ENCODE assay signal across 16 cellular contexts in genomic region chr9:90789408-90789807, GRCh38. TPM values are rescaled to one million over a fixed set of nuclear protein-coding genes. Genes with fewer than 3 reads are reported as not detected.
A peak's percentile ranks its signal among the peaks of the same experiment; 100 is the strongest.
DNase-seq lines count a peak whose midpoint lies in the region; ATAC-seq and TF ChIP-seq lines count a peak whose summit lies in the region.
"Had no signal": no experiment of that assay in that cellular context is flagged by ENCODE, and none has a peak within 500 bp of the region (broad histone marks: within the 10 kb centered on the region; RNA-seq: fewer than 3 reads in every experiment).

No MANE protein-coding gene starts in this region.

- H3K4me1 ChIP-seq in mesenchymal stem cell (ENCODE audit: control insufficient read depth, insufficient read depth, low read depth, low read length): no peaks in the 10 kb centered on the region
- H3K4me1 ChIP-seq: BLaER1 had no signal

- DNase-seq in activated B cell treated with CpG ODN at 0.5 μM for 24 hours (no peak), mesenchymal stem cell (no peak), cerebellar nuclear complex (lab: John Stamatoyannopoulos, UW) (no peak)
- no peak for DNase-seq in activated T-cell treated with anti-CD3 and anti-CD28 coated beads, Interleukin-2, amount 50 U/mL, for 4 hours
- DNase-seq: ACHN; CD4-positive, alpha-beta memory T cell; DMS153; DMS79; GDM1; H9 had no signal

- H2BK120ac ChIP-seq in mesenchymal stem cell (ENCODE audit: low read depth, low read length): no peak overlapping the region

- H3K27me3 Mint-ChIP-seq in IgD-negative memory B cell (no peaks in the 10 kb centered on the region), activated B cell treated with CpG ODN at 0.5 μM for 24 hours (no peaks in the 10 kb centered on the region)
- H3K27me3 Mint-ChIP-seq in stimulated activated memory B cell treated with anti-CD40 and anti-IgM and Interleukin-4, amounts not matched to agents 10 μg/mL and 1 μg/mL and 100 μg/mL, for 72 hours: no peaks in the 10 kb centered on the region
- peaks cover 39% of the 10 kb centered on the region for H3K27me3 Mint-ChIP-seq in activated T-cell treated with anti-CD3 and anti-CD28 coated beads, Interleukin-2, amount 50 U/mL, for 4 hours (ENCODE audit: low read depth)

- H3K9me3 Mint-ChIP-seq in IgD-negative memory B cell (peaks cover 0 to 5% (median 2%) of the 10 kb centered on the region in 3 donors), activated B cell treated with CpG ODN at 0.5 μM for 24 hours (peaks cover 4% of the 10 kb centered on the region)
- peaks cover 7% of the 10 kb centered on the region for H3K9me3 Mint-ChIP-seq in stimulated activated memory B cell treated with anti-CD40 and anti-IgM and Interleukin-4, amounts not matched to agents 10 μg/mL and 1 μg/mL and 100 μg/mL, for 72 hours
- H3K9me3 Mint-ChIP-seq in activated T-cell treated with anti-CD3 and anti-CD28 coated beads, Interleukin-2, amount 50 U/mL, for 4 hours: peaks cover 8% of the 10 kb centered on the region
- H3K9me3 Mint-ChIP-seq: CD14-positive monocyte had no signal

- H4K91ac ChIP-seq in mesenchymal stem cell (ENCODE audit: low read length): no peak overlapping the region

- peak overlapping the region; percentile 56 for H2AK5ac ChIP-seq in mesenchymal stem cell (ENCODE audit: low read length, severe bottlenecking)

- H3K36me3 ChIP-seq in mesenchymal stem cell (ENCODE audit: control insufficient read depth in 1 of 2, insufficient read depth in 2 of 2, low read depth in 1 of 2, low read length in 2 of 2): no peaks in the 10 kb centered on the region
- H3K36me3 ChIP-seq: BLaER1 had no signal

- H3K27ac Mint-ChIP-seq in IgD-negative memory B cell (peak overlapping the region in 2 of 3 donors; percentile 11 to 84), activated B cell treated with CpG ODN at 0.5 μM for 24 hours (peak overlapping the region; percentile 77)
- peak overlapping the region; percentile 82 for H3K27ac Mint-ChIP-seq in stimulated activated memory B cell treated with anti-CD40 and anti-IgM and Interleukin-4, amounts not matched to agents 10 μg/mL and 1 μg/mL and 100 μg/mL, for 72 hours
- H3K27ac Mint-ChIP-seq: CD4-positive, alpha-beta memory T cell; H9 had no signal

- CTCF ChIA-PET in activated B cell treated with CpG ODN at 0.5 μM for 24 hours (lab: Charles Lee): interaction anchor here (1.0 kb wide), 1 partner anchor 15 kb away, joined by 3 read pairs; no protein-coding TSS in a partner anchor

- H3K36me3 Mint-ChIP-seq in IgD-negative memory B cell: peaks cover 2% of the 10 kb centered on the region
- no peaks in the 10 kb centered on the region for H3K36me3 Mint-ChIP-seq in activated B cell treated with CpG ODN at 0.5 μM for 24 hours (ENCODE audit: low read depth)
- H3K36me3 Mint-ChIP-seq in stimulated activated memory B cell treated with anti-CD40 and anti-IgM and Interleukin-4, amounts not matched to agents 10 μg/mL and 1 μg/mL and 100 μg/mL, for 72 hours: peaks cover 5% of the 10 kb centered on the region
- no peaks in the 10 kb centered on the region for H3K36me3 Mint-ChIP-seq in activated T-cell treated with anti-CD3 and anti-CD28 coated beads, Interleukin-2, amount 50 U/mL, for 4 hours (ENCODE audit: insufficient read depth)
- H3K36me3 Mint-ChIP-seq: CD14-positive monocyte; CD4-positive, alpha-beta memory T cell had no signal

- ATAC-seq in activated B cell treated with CpG ODN at 0.5 μM for 24 hours (ENCODE audit: low read depth) (peak; percentile 45), GM21515 (IDR thresholded peaks at IDR 0.05; ENCODE audit: unreplicated experiment) (no peak)
- ATAC-seq in stimulated activated memory B cell treated with anti-CD40 and anti-IgM and Interleukin-4, amounts not matched to agents 10 μg/mL and 1 μg/mL and 100 μg/mL, for 72 hours: peak; percentile 37
- no peak for ATAC-seq in activated T-cell treated with anti-CD3 and anti-CD28 coated beads, Interleukin-2, amount 50 U/mL, for 4 hours
- ATAC-seq: HepG2 had no signal

- H2AFZ ChIP-seq in mesenchymal stem cell (ENCODE audit: low read depth, low read length): no peak overlapping the region

- H3K4me1 Mint-ChIP-seq in IgD-negative memory B cell: peaks cover 33 to 42% (median 36%) of the 10 kb centered on the region in 3 donors
- H3K4me1 Mint-ChIP-seq in activated B cell treated with CpG ODN at 0.5 μM for 24 hours: peaks cover 55% of the 10 kb centered on the region
- H3K4me1 Mint-ChIP-seq in stimulated activated memory B cell treated with anti-CD40 and anti-IgM and Interleukin-4, amounts not matched to agents 10 μg/mL and 1 μg/mL and 100 μg/mL, for 72 hours: peaks cover 41% of the 10 kb centered on the region
- peaks cover 3% of the 10 kb centered on the region for H3K4me1 Mint-ChIP-seq in activated T-cell treated with anti-CD3 and anti-CD28 coated beads, Interleukin-2, amount 50 U/mL, for 4 hours (ENCODE audit: low read depth)
- H3K4me1 Mint-ChIP-seq: CD4-positive, alpha-beta memory T cell had no signal

- H3K4me2 ChIP-seq in mesenchymal stem cell (ENCODE audit: low read length, poor library complexity, severe bottlenecking): no peak overlapping the region
- H3K4me2 ChIP-seq: BLaER1 had no signal

- H4K8ac ChIP-seq in mesenchymal stem cell (ENCODE audit: low read length): no peak overlapping the region

- peak overlapping the region in 3 of 4 donors; percentile 42 to 92 (median 69) for H3K4me3 Mint-ChIP-seq in IgD-negative memory B cell
- peak overlapping the region; percentile 56 for H3K4me3 Mint-ChIP-seq in activated B cell treated with CpG ODN at 0.5 μM for 24 hours
- peak overlapping the region; percentile 27 for H3K4me3 Mint-ChIP-seq in stimulated activated memory B cell treated with anti-CD40 and anti-IgM and Interleukin-4, amounts not matched to agents 10 μg/mL and 1 μg/mL and 100 μg/mL, for 72 hours
- no peak overlapping the region for H3K4me3 Mint-ChIP-seq in activated T-cell treated with anti-CD3 and anti-CD28 coated beads, Interleukin-2, amount 50 U/mL, for 4 hours
- H3K4me3 Mint-ChIP-seq: CD4-positive, alpha-beta memory T cell; H9 had no signal

- H3K79me1 ChIP-seq in mesenchymal stem cell (replicated peaks; ENCODE audit: low read length, poor library complexity, severe bottlenecking): no peaks in the 10 kb centered on the region

- 88% methylated on average over 3 of the region's 4 CpGs for WGBS in mesenchymal stem cell

- no peak overlapping the region for H3K27ac ChIP-seq in mesenchymal stem cell (ENCODE audit: low read length, poor library complexity, severe bottlenecking)
- H3K27ac ChIP-seq: BLaER1 had no signal

- H3K14ac ChIP-seq in mesenchymal stem cell (ENCODE audit: low read length in 2 of 2): no peak overlapping the region

- no peak for TF ChIP-seq CTCF in activated B cell treated with CpG ODN at 0.5 μM for 24 hours (IDR thresholded peaks at IDR 0.05)

- peak overlapping the region in 1 of 2 experiments; percentile 22 for H3K18ac ChIP-seq in mesenchymal stem cell (ENCODE audit: low read depth in 1 of 2, low read length in 2 of 2)

- no peak overlapping the region for H2BK12ac ChIP-seq in mesenchymal stem cell (ENCODE audit: low read length in 2 of 2)

- no peak overlapping the region for H2BK15ac ChIP-seq in mesenchymal stem cell (ENCODE audit: low read depth, poor library complexity, severe bottlenecking)

- no peak overlapping the region for H2BK5ac ChIP-seq in mesenchymal stem cell (ENCODE audit: low read depth, low read length, poor library complexity, severe bottlenecking)

- no peak overlapping the region for H3K23ac ChIP-seq in mesenchymal stem cell (ENCODE audit: low read length in 2 of 2)

- POLR2A ChIA-PET in activated B cell treated with CpG ODN at 0.5 μM for 24 hours (lab: Charles Lee): interaction anchor here (0.6 to 3.7 kb wide), 8 partner anchors 9 to 90 kb away, joined by 3 to 14 read pairs (median 4); partner anchors contain the start of gene SYK

- no peak overlapping the region for H3K9ac ChIP-seq in mesenchymal stem cell (ENCODE audit: low read length)
- H3K9ac ChIP-seq: BLaER1 had no signal

- no peak overlapping the region for H3K4me3 ChIP-seq in mesenchymal stem cell (ENCODE audit: insufficient read depth in 1 of 2, low read depth in 1 of 2, low read length in 2 of 2)
- H3K4me3 ChIP-seq: BLaER1 had no signal

- no peaks in the 10 kb centered on the region for H3K9me3 ChIP-seq in mesenchymal stem cell (ENCODE audit: control insufficient read depth, low read length)

- intact Hi-C loops in activated B cell treated with CpG ODN at 0.5 μM for 24 hours (cut with micrococcal nuclease): no loop called here

- no peak overlapping the region for H3K4ac ChIP-seq in mesenchymal stem cell (ENCODE audit: low read depth in 1 of 2, low read length in 2 of 2)

- peaks cover 0 to 9% of the 10 kb centered on the region in 2 experiments for H3K27me3 ChIP-seq in mesenchymal stem cell (ENCODE audit: control insufficient read depth in 1 of 2, insufficient read depth in 1 of 2, low read length in 2 of 2)
- H3K27me3 ChIP-seq: BLaER1 had no signal

RNA-seq across cellular contexts. Expression of gene SYK, which starts 12.2 kb away (rescaled TPM):
- polyA plus RNA-seq in IgD-negative memory B cell: 314 TPM
- total RNA-seq in activated B cell treated with CpG ODN at 0.5 μM for 24 hours: 222 and 237 TPM in 2 replicates
- polyA plus RNA-seq in mesenchymal stem cell (2013, experiment 1 of 2): 23.7 TPM
- polyA plus RNA-seq in mesenchymal stem cell (2013, experiment 2 of 2): 22.9 TPM
- total RNA-seq in activated T-cell treated with anti-CD3 and anti-CD28 coated beads, Interleukin-2, amount 50 U/mL, for 4 hours: 1 to 10 TPM in 1 of 3 donors, under 1 TPM in 2; 0.48 to 3.8 (median 0.63) TPM
- total RNA-seq: HepG2 had no signal
- polyA plus RNA-seq: HepG2 had no signal

Comparison
In these comparisons a context has a peak if more than half of its experiments do, and no peak if none do; other contexts are left out.
1. ATAC-seq: peak in activated B cell treated with CpG ODN at 0.5 μM for 24 hours (single experiment) and stimulated activated memory B cell treated with anti-CD40 and anti-IgM and Interleukin-4, amounts not matched to agents 10 μg/mL and 1 μg/mL and 100 μg/mL, for 72 hours (single experiment); none in activated T-cell treated with anti-CD3 and anti-CD28 coated beads, Interleukin-2, amount 50 U/mL, for 4 hours (0 of 2) and GM21515 (single experiment).
2. RNA of gene SYK, which starts 12.2 kb away (total RNA-seq): 222 to 237 TPM in activated B cell treated with CpG ODN at 0.5 μM for 24 hours; 0.48 to 3.8 TPM in activated T-cell treated with anti-CD3 and anti-CD28 coated beads, Interleukin-2, amount 50 U/mL, for 4 hours; every median in the first group is over 10 times any median in the second.
3. Peak in every context shown above with its lines, with median percentiles within 50 percentile points of each other: H3K27ac Mint-ChIP-seq.